Comparison of ENCODE assay signal across 27 cellular contexts in the genomic region with DNA sequence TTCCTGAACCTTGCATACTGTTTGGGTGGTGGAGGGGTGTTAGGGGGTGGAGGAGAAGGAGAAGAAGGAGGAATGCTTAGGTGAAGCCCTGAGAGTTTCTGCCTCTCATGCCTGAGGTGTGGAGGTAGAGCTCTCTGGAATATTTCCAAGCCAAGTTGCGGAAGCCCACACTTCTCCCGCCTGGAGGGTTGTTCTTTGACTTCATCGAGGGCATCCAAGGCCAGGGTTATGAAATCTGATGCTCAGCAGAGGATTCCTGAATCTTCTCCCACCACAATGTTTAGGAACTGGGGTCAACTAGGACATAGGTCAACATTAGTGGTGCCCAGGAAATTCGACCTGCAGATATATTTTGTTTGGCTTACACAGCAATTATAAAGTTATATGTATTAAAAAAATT.
DNase-seq lines count a peak whose midpoint lies in the region; ATAC-seq and TF ChIP-seq lines count a peak whose summit lies in the region.
"Had no signal": no experiment of that assay in that cellular context is flagged by ENCODE, and none has a peak within 500 bp of the region (broad histone marks: within the 10 kb centered on the region; RNA-seq: fewer than 3 reads in every experiment).

No MANE protein-coding gene starts in this region.

- BruUV-seq in Calu3 (replicated peaks; lab: Mats Ljungman, UMichigan), result no TSS peak

- no peaks in the 10 kb centered on the region for H3K36me3 ChIP-seq in upper lobe of right lung
- H3K36me3 ChIP-seq: BLaER1 had no signal

- no peaks in the 10 kb centered on the region for H3K4me1 ChIP-seq in upper lobe of right lung
- H3K4me1 ChIP-seq: BLaER1 had no signal

- no peaks in the 10 kb centered on the region for H3K4me1 Mint-ChIP-seq in Calu3 (ENCODE audit: low read depth, unreplicated experiment)
- H3K4me1 Mint-ChIP-seq: H9 had no signal

- no peaks in the 10 kb centered on the region for H3K27me3 ChIP-seq in upper lobe of right lung
- H3K27me3 ChIP-seq: BLaER1 had no signal

- intact Hi-C loops in upper lobe of right lung (cut with DNase I) (no loop called here), Calu3 (cut with micrococcal nuclease; ENCODE audit: unreplicated experiment) (no loop called here)

- CTCF ChIA-PET in RWPE1 (lab: Yijun Ruan, JAX), result interaction anchor here (0.5 kb wide), 1 partner anchor 26 kb away, joined by 5 read pairs; no protein-coding TSS in a partner anchor
- CTCF ChIA-PET in Calu3 (lab: Charles Lee), result no interaction called here

- POLR2A ChIA-PET in RWPE1 (lab: Yijun Ruan, JAX; ENCODE audit: low non-redundant PET), result no interaction called here

- ATAC-seq in upper lobe of right lung, result peak; percentile 21
- ATAC-seq: GM12878, K562, Panc1 had no signal

- H3K4me3 Mint-ChIP-seq in Calu3 (ENCODE audit: low read depth, unreplicated experiment), result no peak overlapping the region
- H3K4me3 Mint-ChIP-seq: CD4-positive, CD25-positive, alpha-beta regulatory T cell; H9; HFFc6 had no signal

- peak; percentile 8 for DNase-seq in NCI-H2227 (lab: John Stamatoyannopoulos, UW; ENCODE audit: unreplicated experiment)
- DNase-seq in NCI-H2227 treated with DMSO at 0.1 percent for 48 hours (lab: John Stamatoyannopoulos, UW), result no peak
- DNase-seq in NCI-H226, result peak; percentile 59
- peak; percentile 11 for DNase-seq in iris pigment epithelial cell (ENCODE audit: low read depth)
- DNase-seq in upper lobe of right lung, result no peak
- no peak for DNase-seq in globus pallidus (ENCODE audit: low spot score)
- DNase-seq in RWPE1 (ENCODE audit: low spot score), result no peak
- no peak for DNase-seq in Calu3
- DNase-seq: CD4-positive, CD25-positive, alpha-beta regulatory T cell; EL; GDM1; GM23248; H9; HFFc6; Kasumi-1; MV-4-11; NCI-H1105 treated with DMSO at 0.1 percent for 48 hours; NCI-H2081; NCI-H2171 treated with DMSO at 0.1 percent for 48 hours; NCI-H526 treated with DMSO at 0.1 percent for 48 hours; SIG-M5 had no signal

- no peaks in the 10 kb centered on the region for H3K9me3 ChIP-seq in upper lobe of right lung
- H3K9me3 ChIP-seq: BLaER1 had no signal

- H3K36me3 Mint-ChIP-seq in Calu3 (ENCODE audit: insufficient read depth, unreplicated experiment), result no peaks in the 10 kb centered on the region
- H3K36me3 Mint-ChIP-seq: CD4-positive, CD25-positive, alpha-beta regulatory T cell had no signal

- H3K4me3 ChIP-seq in upper lobe of right lung, result no peak overlapping the region
- H3K4me3 ChIP-seq: BLaER1, GM12878, GM23248, K562, SK-N-MC had no signal

- H3K9me3 Mint-ChIP-seq in Calu3 (ENCODE audit: low read depth, unreplicated experiment), result no peaks in the 10 kb centered on the region
- H3K9me3 Mint-ChIP-seq: CD4-positive, CD25-positive, alpha-beta regulatory T cell; H9 had no signal

- no peak overlapping the region for H3K27ac Mint-ChIP-seq in Calu3 (ENCODE audit: unreplicated experiment)
- H3K27ac Mint-ChIP-seq: H9, HFFc6 had no signal

- no peak overlapping the region for H3K27ac ChIP-seq in upper lobe of right lung
- no peak overlapping the region for H3K27ac ChIP-seq in RWPE1
- H3K27ac ChIP-seq: BLaER1, GM23248, HL-60, SK-N-MC had no signal

- no peak for TF ChIP-seq CTCF in upper lobe of right lung (IDR thresholded peaks at IDR 0.05)
- no peak for TF ChIP-seq CTCF in RWPE1 (conservative IDR thresholded peaks at IDR 0.05; ENCODE audit: low read depth)
- TF ChIP-seq CTCF in Calu3 (IDR thresholded peaks at IDR 0.05; ENCODE audit: unreplicated experiment), result no peak

- peaks cover 12% of the 10 kb centered on the region for H3K27me3 Mint-ChIP-seq in Calu3 (ENCODE audit: unreplicated experiment)
- H3K27me3 Mint-ChIP-seq: CD4-positive, CD25-positive, alpha-beta regulatory T cell had no signal

Comparison
In these comparisons a context has a peak if more than half of its experiments do, and no peak if none do; other contexts are left out.
1. DNase-seq: peak in NCI-H2227 (single experiment), NCI-H226 (single experiment) and iris pigment epithelial cell (single experiment); none in NCI-H2227 treated with DMSO at 0.1 percent for 48 hours (single experiment), upper lobe of right lung (single experiment), globus pallidus (single experiment), RWPE1 (single experiment) and Calu3 (single experiment).